Comparison of ENCODE assay signal across 1 cellular context in genomic region chr1:223831755-223832636, GRCh38.
TF ChIP-seq lines count a peak whose summit lies in the region.

No MANE protein-coding gene starts in this region.

TF ChIP-seq in GM23338, 12 proteins besides CTCF, POLR2A, EP300 and RAD21 (continued from another document):
- TF ChIP-seq ZNF462 (CRISPR knock-in tag; IDR thresholded peaks at IDR 0.05) = no peak
- no peak for TF ChIP-seq ZNF331 (CRISPR knock-in tag; IDR thresholded peaks at IDR 0.05; ENCODE audit: low read depth)
- no peak for TF ChIP-seq ETS1 (IDR thresholded peaks at IDR 0.05)
